Comparison of ENCODE assay signal across 10 cellular contexts in genomic region chr5:150512368-150512747, GRCh38. TPM values are rescaled to one million over a fixed set of nuclear protein-coding genes. Genes with fewer than 3 reads are reported as not detected.
DNase-seq lines count a peak whose midpoint lies in the region; ATAC-seq, FAIRE-seq and TF ChIP-seq lines count a peak whose summit lies in the region.
"Had no signal": no experiment of that assay in that cellular context is flagged by ENCODE, and none has a peak within 500 bp of the region (broad histone marks: within the 10 kb centered on the region; RNA-seq: fewer than 3 reads in every experiment).

No MANE protein-coding gene starts in this region.

- FAIRE-seq in astrocyte (lab: Jason Lieb, UNC), result no peak

- no peak overlapping the region for H2BK5ac ChIP-seq in neuronal stem cell (ENCODE audit: low read length)

- H3K36me3 Mint-ChIP-seq in astrocyte (ENCODE audit: low read depth, unreplicated experiment), result peaks cover 5% of the 10 kb centered on the region

- TF ChIP-seq CTCF in astrocyte (IDR thresholded peaks at IDR 0.05; ENCODE audit: insufficient read depth, low read depth, low read length) (no peak), fibroblast of mammary gland (conservative IDR thresholded peaks at IDR 0.05; ENCODE audit: control insufficient read depth, insufficient read depth, low read depth, low read length) (no peak), upper lobe of left lung (IDR thresholded peaks at IDR 0.05) (no peak), BE2C (IDR thresholded peaks at IDR 0.05; ENCODE audit: low read depth, low read length) (no peak)

- peaks cover 85% of the 10 kb centered on the region for H3K4me1 ChIP-seq in astrocyte (ENCODE audit: insufficient read depth, low read length)
- peaks cover 26 to 28% of the 10 kb centered on the region in 2 donors for H3K4me1 ChIP-seq in neuronal stem cell (ENCODE audit: control insufficient read depth in 2 of 2, insufficient read depth in 1 of 2, low read depth in 1 of 2, low read length in 2 of 2)
- peaks cover 81 to 91% (median 88%) of the 10 kb centered on the region in 4 donors for H3K4me1 ChIP-seq in upper lobe of left lung
- peaks cover 39% of the 10 kb centered on the region for H3K4me1 ChIP-seq in BE2C

- no peaks in the 10 kb centered on the region for H3K27me3 Mint-ChIP-seq in astrocyte (ENCODE audit: low read depth, unreplicated experiment)

- H3K4me2 ChIP-seq in astrocyte (ENCODE audit: low read length) (peak overlapping the region; percentile 52), neuronal stem cell (ENCODE audit: insufficient read depth, low read length, poor library complexity, severe bottlenecking) (no peak overlapping the region)

- H3K18ac ChIP-seq in neuronal stem cell (ENCODE audit: low read length), result no peak overlapping the region

- H4K20me1 ChIP-seq in astrocyte (ENCODE audit: insufficient read depth, low read length), result peaks cover 85% of the 10 kb centered on the region

- no peak overlapping the region for H3K4me3 Mint-ChIP-seq in astrocyte (ENCODE audit: unreplicated experiment)

- H3K4me1 Mint-ChIP-seq in astrocyte (ENCODE audit: low read depth, unreplicated experiment), result peaks cover 72% of the 10 kb centered on the region

- peak in 1 of 2 donors; percentile 23 for ATAC-seq in upper lobe of left lung (ENCODE audit: low FRiP score in 2 of 2)
- ATAC-seq in HG02973 (IDR thresholded peaks at IDR 0.05; ENCODE audit: unreplicated experiment), result no peak

- no peak overlapping the region for H3K4me3 ChIP-seq in astrocyte (ENCODE audit: insufficient read depth, low read depth, low read length)
- no peak overlapping the region for H3K4me3 ChIP-seq in fibroblast of mammary gland (ENCODE audit: control insufficient read depth, low read depth, low read length)
- no peak overlapping the region for H3K4me3 ChIP-seq in neuronal stem cell (ENCODE audit: low read length in 2 of 2)
- H3K4me3 ChIP-seq in upper lobe of left lung, result no peak overlapping the region
- no peak overlapping the region for H3K4me3 ChIP-seq in BE2C (ENCODE audit: low read depth, low read length)

- WGBS in neuronal stem cell (ENCODE audit: extremely low coverage in 2 of 2, insufficient read length in 2 of 2, insufficient replicate concordance in 1 of 2), 2 donors, result no CpG with 5 or more reads among the region's 6 CpGs
- WGBS in upper lobe of left lung, 2 donors, result 30 to 39% methylated on average over 6 of the region's 6 CpGs

- H3K9me3 ChIP-seq in astrocyte (ENCODE audit: insufficient read depth, low read depth, low read length) (no peaks in the 10 kb centered on the region), neuronal stem cell (replicated peaks in 1 of 2; ENCODE audit: control insufficient read depth in 2 of 2, insufficient read depth in 1 of 2, low read depth in 1 of 2, low read length in 2 of 2) (no peaks in the 10 kb centered on the region), upper lobe of left lung (no peaks in the 10 kb centered on the region), BE2C (no peaks in the 10 kb centered on the region)

- H3K14ac ChIP-seq in neuronal stem cell (ENCODE audit: low read length), result no peak overlapping the region

- H3K79me1 ChIP-seq in neuronal stem cell (ENCODE audit: low read depth, low read length), result peaks cover 22% of the 10 kb centered on the region

- peak overlapping the region; percentile 92 for H3K23ac ChIP-seq in neuronal stem cell (ENCODE audit: low read depth, low read length, poor library complexity)

- no peak overlapping the region for H4K8ac ChIP-seq in neuronal stem cell (ENCODE audit: low read depth, low read length)

- H2AK5ac ChIP-seq in neuronal stem cell (ENCODE audit: low read depth, low read length), result peak overlapping the region; percentile 44

- H2BK120ac ChIP-seq in neuronal stem cell (ENCODE audit: low read depth, low read length), result no peak overlapping the region

- peak overlapping the region; percentile 64 for H3K27ac Mint-ChIP-seq in astrocyte (ENCODE audit: unreplicated experiment)

- peak in 1 of 4 donors; percentile 60 for TF ChIP-seq EP300 in upper lobe of left lung (IDR thresholded peaks at IDR 0.05)

- H3K9ac ChIP-seq in astrocyte (ENCODE audit: low read length) (peak overlapping the region; percentile 61), neuronal stem cell (ENCODE audit: low read depth, low read length, poor library complexity) (no peak overlapping the region)

- H2AFZ ChIP-seq in astrocyte (ENCODE audit: low read depth, low read length) (no peak overlapping the region), neuronal stem cell (ENCODE audit: low read length) (no peak overlapping the region)

- no peaks in the 10 kb centered on the region for H3K9me3 Mint-ChIP-seq in astrocyte (ENCODE audit: unreplicated experiment)

- H3K27me3 ChIP-seq in astrocyte (ENCODE audit: insufficient read depth, low read length) (no peaks in the 10 kb centered on the region), neuronal stem cell (ENCODE audit: control insufficient read depth in 3 of 3, insufficient read depth in 3 of 3, low read depth in 1 of 3, low read length in 3 of 3) (no peaks in the 10 kb centered on the region), upper lobe of left lung (no peaks in the 10 kb centered on the region), BE2C (no peaks in the 10 kb centered on the region)

- H2BK12ac ChIP-seq in neuronal stem cell (ENCODE audit: low read length), result no peak overlapping the region

- H4K91ac ChIP-seq in neuronal stem cell (ENCODE audit: low read depth, low read length, poor library complexity), result no peak overlapping the region

- H3K4ac ChIP-seq in neuronal stem cell (ENCODE audit: low read length), result no peak overlapping the region

- no peak for TF ChIP-seq POLR2A in upper lobe of left lung (IDR thresholded peaks at IDR 0.05)

- H3K36me3 ChIP-seq in astrocyte (ENCODE audit: insufficient read depth, low read length), result no peaks in the 10 kb centered on the region
- peaks cover 0 to 5% of the 10 kb centered on the region in 2 donors for H3K36me3 ChIP-seq in neuronal stem cell (replicated peaks in 1 of 2; ENCODE audit: control insufficient read depth in 2 of 2, insufficient read depth in 2 of 2, low read length in 2 of 2)
- H3K36me3 ChIP-seq in upper lobe of left lung, result no peaks in the 10 kb centered on the region
- H3K36me3 ChIP-seq in BE2C, result no peaks in the 10 kb centered on the region

- no peak for DNase-seq in astrocyte (ENCODE audit: low read depth)
- peak; percentile 83 for DNase-seq in fibroblast of mammary gland (ENCODE audit: low read depth)
- no peak for DNase-seq in neuronal stem cell (ENCODE audit: low spot score)
- DNase-seq in upper lobe of left lung, result peak in 1 of 2 donors; percentile 63
- DNase-seq in NCI-H2227 (lab: John Stamatoyannopoulos, UW; ENCODE audit: unreplicated experiment), result no peak
- DNase-seq in BE2C, result no peak
- DNase-seq: activated CD4-positive, alpha-beta T cell treated with anti-CD3 and anti-CD28 coated beads for 48 hours; activated effector memory CD4-positive, alpha-beta T cell treated with Interleukin-2 at 50 U/mL for 16 hours; NCI-H146 had no signal

- H3K27ac ChIP-seq in astrocyte (ENCODE audit: low read depth, low read length), result peak overlapping the region; percentile 75
- H3K27ac ChIP-seq in neuronal stem cell (replicated peaks; ENCODE audit: low read length), result no peak overlapping the region
- peak overlapping the region; percentile 50 to 91 (median 84) for H3K27ac ChIP-seq in upper lobe of left lung

- H3K79me2 ChIP-seq in astrocyte (ENCODE audit: insufficient read depth, low read length), result peaks cover 91% of the 10 kb centered on the region

- no peak overlapping the region for H2BK15ac ChIP-seq in neuronal stem cell (ENCODE audit: low read length)

RNA-seq across cellular contexts. Expression of gene NDST1, which starts 4.4 kb away (rescaled TPM):
- total RNA-seq in astrocyte, result 293 and 321 TPM in 2 replicates
- 27.1 TPM for polyA plus RNA-seq in neuronal stem cell (2013, experiment 1 of 2)
- polyA plus RNA-seq in neuronal stem cell (2013, experiment 2 of 2), result 25.9 TPM
- 100 to 1,000 TPM in 5 of 6 donors, 10 to 100 TPM in 1; 81.7 to 265 (median 166) TPM for total RNA-seq in upper lobe of left lung
- polyA plus RNA-seq in BE2C (2012; ENCODE audit: insufficient read depth, insufficient read length, low read depth), result 26.2 TPM
